Comparison of ENCODE assay signal across 24 cellular contexts in the genomic region with DNA sequence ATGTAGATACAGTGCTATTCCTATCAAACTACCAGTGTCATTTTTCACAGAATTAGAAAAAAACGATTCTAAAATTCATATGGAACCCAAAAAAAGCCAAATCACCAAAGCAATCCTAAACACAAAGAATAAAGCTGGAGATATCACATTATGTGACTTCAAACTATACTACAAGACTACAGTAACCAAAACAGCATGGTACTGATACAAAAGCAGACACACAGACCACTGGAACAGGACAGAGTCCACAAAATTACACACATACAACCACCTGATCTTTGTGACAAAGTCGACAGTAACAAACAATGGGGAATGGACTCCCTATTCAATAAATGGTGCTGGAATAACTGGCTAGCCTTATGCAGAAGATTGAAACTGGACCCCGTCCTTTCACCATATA.
"Had no signal": no experiment of that assay in that cellular context is flagged by ENCODE, and none has a peak within 500 bp of the region (broad histone marks: within the 10 kb centered on the region; RNA-seq: fewer than 3 reads in every experiment).

No MANE protein-coding gene starts in this region.

- H3K27me3 Mint-ChIP-seq: memory B cell; naive thymus-derived CD4-positive, alpha-beta T cell; natural killer cell treated with Interleukin-12 subunit alpha and Interleukin-12 subunit beta and Interleukin-15 and Interleukin-18, amount 100 ng/mL, for 72 hours; progenitor cell of endocrine pancreas; stimulated activated naive B cell treated with anti-CD40 and anti-IgM and Interleukin-4, amounts not matched to agents 10 μg/mL and 1 μg/mL and 100 μg/mL, for 72 hours had no signal

- DNase-seq: islet precursor cell; left ventricle myocardium inferior; midbrain; mucosa of descending colon; naive thymus-derived CD4-positive, alpha-beta T cell; ovary; stimulated activated CD4-positive, alpha-beta T cell treated with anti-CD3 and anti-CD28 coated beads, Interleukin-12 subunit alpha, Interleukin-12 subunit beta, amount 100 ng/mL, for 4 hours; stimulated activated CD4-positive, alpha-beta T cell treated with anti-CD3 and anti-CD28 coated beads, Interleukin-15, amount 100 ng/mL, for 24 hours; stimulated activated CD4-positive, alpha-beta T cell treated with anti-CD3 and anti-CD28 coated beads, Interleukin-2, amount 100 ng/mL, for 24 hours; stimulated activated CD4-positive, alpha-beta T cell treated with anti-CD3 and anti-CD28 coated beads, Interleukin-4, amount 100 ng/mL, for 1 hour; stimulated activated naive B cell treated with anti-CD40 and anti-IgM and Interleukin-4, amounts not matched to agents 10 μg/mL and 1 μg/mL and 100 μg/mL, for 72 hours; stimulated activated naive CD8-positive, alpha-beta T cell treated with anti-CD3 and anti-CD28 coated beads, Interleukin-15, Interleukin-2, amounts not matched to agents 100 U/mL and 50 U/mL, for 24 hours; stomach; testis; thyroid gland; trophoblast cell; upper lobe of right lung had no signal

- H3K9me3 Mint-ChIP-seq: memory B cell; natural killer cell treated with Interleukin-12 subunit alpha and Interleukin-12 subunit beta and Interleukin-15 and Interleukin-18, amount 100 ng/mL, for 72 hours had no signal

- H3K4me3 ChIP-seq: left ventricle myocardium inferior, mucosa of descending colon, ovary, right atrium auricular region, skin epidermis, stomach, testis, thyroid gland, upper lobe of right lung had no signal

- ATAC-seq: mucosa of descending colon; naive thymus-derived CD4-positive, alpha-beta T cell; natural killer cell treated with Interleukin-12 subunit alpha and Interleukin-12 subunit beta and Interleukin-15 and Interleukin-18, amount 100 ng/mL, for 72 hours; sciatic nerve; stimulated activated naive B cell treated with anti-CD40 and anti-IgM and Interleukin-4, amounts not matched to agents 10 μg/mL and 1 μg/mL and 100 μg/mL, for 72 hours; stimulated activated naive CD8-positive, alpha-beta T cell treated with anti-CD3 and anti-CD28 coated beads, Interleukin-15, Interleukin-2, amounts not matched to agents 100 U/mL and 50 U/mL, for 24 hours; upper lobe of right lung had no signal

- H3K4me3 Mint-ChIP-seq: memory B cell; naive thymus-derived CD4-positive, alpha-beta T cell; natural killer cell treated with Interleukin-12 subunit alpha and Interleukin-12 subunit beta and Interleukin-15 and Interleukin-18, amount 100 ng/mL, for 72 hours; stimulated activated naive B cell treated with anti-CD40 and anti-IgM and Interleukin-4, amounts not matched to agents 10 μg/mL and 1 μg/mL and 100 μg/mL, for 72 hours had no signal

- FAIRE-seq: urothelium cell line had no signal

- H3K9me3 ChIP-seq: mucosa of descending colon, ovary, right atrium auricular region, testis, thyroid gland, upper lobe of right lung had no signal

- H3K4me1 ChIP-seq: testis, upper lobe of right lung had no signal

- H3K36me3 ChIP-seq: ovary, right atrium auricular region, stomach, thyroid gland, upper lobe of right lung had no signal

- H3K27ac ChIP-seq: left ventricle myocardium inferior, ovary, right atrium auricular region, skin epidermis, stomach, testis, thyroid gland, upper lobe of right lung had no signal

- H3K27ac Mint-ChIP-seq: memory B cell; naive thymus-derived CD4-positive, alpha-beta T cell; natural killer cell treated with Interleukin-12 subunit alpha and Interleukin-12 subunit beta and Interleukin-15 and Interleukin-18, amount 100 ng/mL, for 72 hours; progenitor cell of endocrine pancreas; stimulated activated naive B cell treated with anti-CD40 and anti-IgM and Interleukin-4, amounts not matched to agents 10 μg/mL and 1 μg/mL and 100 μg/mL, for 72 hours had no signal

- H3K27me3 ChIP-seq: ovary, right atrium auricular region, stomach, testis, thyroid gland, upper lobe of right lung had no signal
